ENCODE assay signal across 12 cellular contexts in genomic region chr15:77836116-77836798, GRCh38.
DNase-seq lines count a peak whose midpoint lies in the region; ATAC-seq, FAIRE-seq and TF ChIP-seq lines count a peak whose summit lies in the region.
"Had no signal": no experiment of that assay in that cellular context is flagged by ENCODE, and none has a peak within 500 bp of the region (broad histone marks: within the 10 kb centered on the region; RNA-seq: fewer than 3 reads in every experiment).

No MANE protein-coding gene starts in this region.

- H3K9me3 Mint-ChIP-seq in nephron progenitor cell = no peaks in the 10 kb centered on the region
- no peaks in the 10 kb centered on the region for H3K9me3 Mint-ChIP-seq in CD4-positive, alpha-beta T cell
- H3K9me3 Mint-ChIP-seq: activated naive CD4-positive, alpha-beta T cell treated with anti-CD3 and anti-CD28 coated beads, Interleukin-2, amount 50 U/mL, for 24 hours had no signal

- H4K20me1 ChIP-seq in K562 (replicated peaks; ENCODE audit: control insufficient read depth, insufficient read depth, low read length) = peaks cover 17% of the 10 kb centered on the region

- intact Hi-C loops in K562 (cut with micrococcal nuclease) = no loop called here
- intact Hi-C loops in CD4-positive, alpha-beta T cell (cut with DNase I, micrococcal nuclease) = no loop called here

- H3K9me3 ChIP-seq in K562 (replicated peaks; ENCODE audit: control insufficient read depth, insufficient read depth, low read depth, low read length) = no peaks in the 10 kb centered on the region
- no peaks in the 10 kb centered on the region for H3K9me3 ChIP-seq in CD4-positive, alpha-beta T cell (ENCODE audit: control insufficient read depth, low read length)

- ATAC-seq in K562 = peak; percentile 83
- ATAC-seq in CD4-positive, alpha-beta T cell (ENCODE audit: poor library complexity) = no peak

- H3K79me2 ChIP-seq in K562 (ENCODE audit: control insufficient read depth, insufficient read depth, low read length) = no peaks in the 10 kb centered on the region

- DNase-seq in activated effector memory CD4-positive, alpha-beta T cell treated with anti-CD3 and anti-CD28 coated beads, Interleukin-2, amount 50 U/mL, for 16 hours = peak; percentile 53
- DNase-seq in activated effector memory CD4-positive, alpha-beta T cell treated with Interleukin-2 at 50 U/mL for 16 hours = no peak
- peak; percentile 90 for DNase-seq in HEK293T (ENCODE audit: extremely low spot score)
- peak in 3 of 4 experiments; percentile 50 to 86 (median 54) for DNase-seq in K562 (ENCODE audit: extremely low read depth in 1 of 4, low spot score in 3 of 4)
- DNase-seq in nephron progenitor cell = peak; percentile 34
- DNase-seq in CD4-positive, alpha-beta T cell = no peak
- DNase-seq in stimulated activated CD4-positive, alpha-beta T cell treated with anti-CD3 and anti-CD28 coated beads, Interleukin-2, amount 100 ng/mL, for 48 hours = no peak
- no peak for DNase-seq in stimulated activated naive CD4-positive, alpha-beta T cell treated with Interleukin-2 at 50 U/mL for 16 hours (lab: John Stamatoyannopoulos, UW)
- DNase-seq: activated CD4-positive, alpha-beta T cell treated with anti-CD3 and anti-CD28 coated beads for 4 hours; C1 segment of cervical spinal cord; stimulated activated CD4-positive, alpha-beta T cell treated with anti-CD3 and anti-CD28 coated beads, Interleukin-4, amount 100 ng/mL, for 24 hours had no signal

- peaks cover 14% of the 10 kb centered on the region for H3K27me3 Mint-ChIP-seq in nephron progenitor cell (ENCODE audit: low read depth, poor library complexity)
- H3K27me3 Mint-ChIP-seq in CD4-positive, alpha-beta T cell = peaks cover 17% of the 10 kb centered on the region

- FAIRE-seq in K562 (lab: Jason Lieb, UNC) = no peak

- TF ChIP-seq CTCF in K562 (IDR thresholded peaks at IDR 0.05 in 2 of 3, conservative IDR thresholded peaks at IDR 0.05 in 1 of 3; ENCODE audit: insufficient read depth in 2 of 3, low read depth in 1 of 3, low read length in 3 of 3) = no peak
- TF ChIP-seq CTCF in nephron progenitor cell (IDR thresholded peaks at IDR 0.05) = no peak
- TF ChIP-seq CTCF in CD4-positive, alpha-beta T cell (IDR thresholded peaks at IDR 0.05) = no peak

- no TSS peak for BruUV-seq in K562 (replicated peaks; lab: Mats Ljungman, UMichigan)

- H3K4me3 ChIP-seq in K562 = no peak overlapping the region

- H3K9ac ChIP-seq in K562 (ENCODE audit: insufficient read depth in 1 of 2, low read depth in 2 of 2, low read length in 2 of 2) = no peak overlapping the region

- 0% methylated on average over 8 of the region's 8 CpGs for WGBS in K562 (ENCODE audit: insufficient coverage, low coverage, missing lambda C conversion rate)

- in situ Hi-C loops in K562 (cut with MboI) = no loop called here

- no peaks in the 10 kb centered on the region for H3K4me1 ChIP-seq in K562 (replicated peaks in 1 of 2; ENCODE audit: control insufficient read depth in 2 of 2, insufficient read depth in 2 of 2, low read length in 2 of 2)

- H3K36me3 Mint-ChIP-seq in nephron progenitor cell (ENCODE audit: low read depth) = no peaks in the 10 kb centered on the region
- H3K36me3 Mint-ChIP-seq in CD4-positive, alpha-beta T cell (ENCODE audit: low read depth) = no peaks in the 10 kb centered on the region
- H3K36me3 Mint-ChIP-seq: activated naive CD4-positive, alpha-beta T cell treated with anti-CD3 and anti-CD28 coated beads, Interleukin-2, amount 50 U/mL, for 24 hours had no signal

- H3K9me1 ChIP-seq in K562 (ENCODE audit: control insufficient read depth, insufficient read depth, low read length) = no peaks in the 10 kb centered on the region

- TF ChIP-seq POLR2A in K562 (conservative IDR thresholded peaks at IDR 0.05) = no peak

- peaks cover 60% of the 10 kb centered on the region for H3K4me1 Mint-ChIP-seq in nephron progenitor cell
- H3K4me1 Mint-ChIP-seq in CD4-positive, alpha-beta T cell (ENCODE audit: low read depth) = no peaks in the 10 kb centered on the region
- H3K4me1 Mint-ChIP-seq: activated naive CD4-positive, alpha-beta T cell treated with anti-CD3 and anti-CD28 coated beads, Interleukin-2, amount 50 U/mL, for 24 hours had no signal

- CTCF ChIA-PET in HEK293T (lab: Yijun Ruan, JAX) (interaction anchor here (1.1 to 2.0 kb wide), 2 partner anchors 15 to 64 kb away, joined by 3 to 12 read pairs; no protein-coding TSS in a partner anchor), K562 (lab: Yijun Ruan, JAX; ENCODE audit: low intra/inter-chr PET ratio) (interaction anchor here (0.6 kb wide), 1 partner anchor 448 kb away, joined by 3 read pairs; no protein-coding TSS in a partner anchor)
- CTCF ChIA-PET in CD4-positive, alpha-beta T cell (lab: Charles Lee) = no interaction called here

- H3K36me3 ChIP-seq in K562 (ENCODE audit: control insufficient read depth, insufficient read depth, low read length) = no peaks in the 10 kb centered on the region

- no peak overlapping the region for H3K27ac ChIP-seq in K562 (ENCODE audit: extremely low read depth, low read depth, low read length)
- H3K27ac ChIP-seq in CD4-positive, alpha-beta T cell (ENCODE audit: low read depth, low read length) = no peak overlapping the region

- no peak for TF ChIP-seq EP300 in K562 (IDR thresholded peaks at IDR 0.05; ENCODE audit: low read length)

- H3K4me3 Mint-ChIP-seq in nephron progenitor cell = no peak overlapping the region
- H3K4me3 Mint-ChIP-seq in CD4-positive, alpha-beta T cell = no peak overlapping the region
- H3K4me3 Mint-ChIP-seq: activated naive CD4-positive, alpha-beta T cell treated with anti-CD3 and anti-CD28 coated beads, Interleukin-2, amount 50 U/mL, for 24 hours had no signal

- no peak overlapping the region for H3K4me2 ChIP-seq in K562 (ENCODE audit: insufficient read depth, low read length)

- H3K27ac Mint-ChIP-seq in nephron progenitor cell = no peak overlapping the region
- H3K27ac Mint-ChIP-seq in CD4-positive, alpha-beta T cell = no peak overlapping the region
- H3K27ac Mint-ChIP-seq: activated naive CD4-positive, alpha-beta T cell treated with anti-CD3 and anti-CD28 coated beads, Interleukin-2, amount 50 U/mL, for 24 hours had no signal

- H2AFZ ChIP-seq in K562 (ENCODE audit: low read depth, low read length) = no peak overlapping the region

- POLR2A ChIA-PET in HEK293T (lab: Yijun Ruan, JAX) = no interaction called here
- POLR2A ChIA-PET in K562 (lab: Yijun Ruan, JAX) = interaction anchor here (1.3 kb wide), 1 partner anchor 13 kb away, joined by 4 read pairs; no protein-coding TSS in a partner anchor
- POLR2A ChIA-PET in CD4-positive, alpha-beta T cell (lab: Charles Lee) = no interaction called here

- no peak for TF ChIP-seq RAD21 in K562 (CRISPR knock-in tag; conservative IDR thresholded peaks at IDR 0.05 in 1 of 2, IDR thresholded peaks at IDR 0.05 in 1 of 2)

- peaks cover 30 to 61% of the 10 kb centered on the region in 2 experiments for H3K27me3 ChIP-seq in K562 (ENCODE audit: control insufficient read depth in 2 of 2, insufficient read depth in 2 of 2, low read length in 2 of 2)
- H3K27me3 ChIP-seq in CD4-positive, alpha-beta T cell (ENCODE audit: control insufficient read depth, insufficient read depth, low read length) = peaks cover 14% of the 10 kb centered on the region

TF ChIP-seq in HEK293T, 16 proteins besides CTCF, POLR2A, EP300 and RAD21:
- TF ChIP-seq LEF1 (IDR thresholded peaks at IDR 0.05; ENCODE audit: borderline replicate concordance) = no peak
- no peak for TF ChIP-seq FOXK2 (IDR thresholded peaks at IDR 0.05)
- no peak for TF ChIP-seq TARDBP (IDR thresholded peaks at IDR 0.05)
- no peak for TF ChIP-seq SP1 (IDR thresholded peaks at IDR 0.05)
- TF ChIP-seq BHLHE40 (IDR thresholded peaks at IDR 0.05; ENCODE audit: borderline replicate concordance) = no peak
- TF ChIP-seq ELF4 (IDR thresholded peaks at IDR 0.05) = no peak
- no peak for TF ChIP-seq PKNOX1 (IDR thresholded peaks at IDR 0.05)

TF ChIP-seq in K562, 482 proteins besides CTCF, POLR2A, EP300 and RAD21:
- TF ChIP-seq RFX1 (IDR thresholded peaks at IDR 0.05) (peak; percentile 41), ZFP36 (IDR thresholded peaks at IDR 0.05; ENCODE audit: low read depth, low read length, partially characterized antibody) (peak; percentile 69), RBM14 (IDR thresholded peaks at IDR 0.05; ENCODE audit: borderline replicate concordance, insufficient read depth, low read depth, low read length) (no peak), FOXK1 (CRISPR knock-in tag; IDR thresholded peaks at IDR 0.05; ENCODE audit: borderline replicate concordance) (no peak), FOS (IDR thresholded peaks at IDR 0.05; ENCODE audit: extremely low read depth, insufficient read length) (peak; percentile 39), ZC3H8 (IDR thresholded peaks at IDR 0.05) (no peak), FOXA3 (CRISPR knock-in tag; conservative IDR thresholded peaks at IDR 0.05 in 1 of 2, IDR thresholded peaks at IDR 0.05 in 1 of 2) (no peak), NFYB (IDR thresholded peaks at IDR 0.05; ENCODE audit: extremely low read depth, insufficient read length) (peak; percentile 11), ATF4 (CRISPR knock-in tag; IDR thresholded peaks at IDR 0.05) (no peak), RFX5 (IDR thresholded peaks at IDR 0.05; ENCODE audit: low read depth, low read length) (peak; percentile 93), POLR2B (IDR thresholded peaks at IDR 0.05; ENCODE audit: low read depth, partially characterized antibody) (no peak), E2F3 (CRISPR knock-in tag; IDR thresholded peaks at IDR 0.05) (no peak)

Comparison
In these comparisons a context has a peak if more than half of its experiments do, and no peak if none do; other contexts are left out.
1. DNase-seq: peak in activated effector memory CD4-positive, alpha-beta T cell treated with anti-CD3 and anti-CD28 coated beads, Interleukin-2, amount 50 U/mL, for 16 hours (single experiment), HEK293T (single experiment), K562 (3 of 4) and nephron progenitor cell (single experiment); none in activated effector memory CD4-positive, alpha-beta T cell treated with Interleukin-2 at 50 U/mL for 16 hours (single experiment), CD4-positive, alpha-beta T cell (0 of 10), stimulated activated CD4-positive, alpha-beta T cell treated with anti-CD3 and anti-CD28 coated beads, Interleukin-2, amount 100 ng/mL, for 48 hours (0 of 2) and stimulated activated naive CD4-positive, alpha-beta T cell treated with Interleukin-2 at 50 U/mL for 16 hours (single experiment).